Comparison of ENCODE assay signal across 33 cellular contexts in the genomic region with DNA sequence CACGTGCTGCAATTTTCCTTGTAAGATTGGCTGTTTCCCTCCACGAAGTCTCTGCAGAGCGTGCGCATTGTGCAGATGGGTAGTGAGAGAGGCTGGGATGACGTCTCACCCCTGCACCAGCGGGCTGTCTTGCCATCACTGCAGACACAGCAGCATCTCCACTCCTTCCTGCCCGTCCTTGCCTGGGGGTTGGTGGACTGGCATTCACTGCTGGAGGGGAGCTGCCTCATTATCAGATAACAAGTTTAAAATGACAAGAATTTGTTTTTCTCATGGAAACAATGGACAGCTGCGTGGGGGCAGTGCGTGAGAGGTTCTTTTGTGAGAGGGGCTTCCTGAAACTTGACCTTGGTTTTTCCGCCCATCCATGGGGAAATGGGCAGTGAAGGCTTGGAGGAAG. TPM values are rescaled to one million over a fixed set of nuclear protein-coding genes. Genes with fewer than 3 reads are reported as not detected.
A peak's percentile ranks its signal among the peaks of the same experiment; 100 is the strongest.
DNase-seq lines count a peak whose midpoint lies in the region; ATAC-seq, FAIRE-seq and TF ChIP-seq lines count a peak whose summit lies in the region.
"Had no signal": no experiment of that assay in that cellular context is flagged by ENCODE, and none has a peak within 500 bp of the region (broad histone marks: within the 10 kb centered on the region; RNA-seq: fewer than 3 reads in every experiment).

No MANE protein-coding gene starts in this region.

- TF ChIP-seq CTCF in H1 (IDR thresholded peaks at IDR 0.05; ENCODE audit: control extremely low read depth in 1 of 3, insufficient read depth in 1 of 3, low read depth in 1 of 3, low read length in 3 of 3) (no peak), mesothelial cell of epicardium (IDR thresholded peaks at IDR 0.05; ENCODE audit: unreplicated experiment) (no peak), GM10248 (IDR thresholded peaks at IDR 0.05; ENCODE audit: control extremely low read depth, extremely low read depth, low read depth, missing control alignments) (no peak)

- peak overlapping the region; percentile 82 for H4K5ac ChIP-seq in H1 (ENCODE audit: insufficient read length, low read depth, low read length)

- H4K8ac ChIP-seq in H1 (ENCODE audit: extremely low read depth, insufficient read depth, low read length): peak overlapping the region; percentile 51

- TF ChIP-seq RAD21 in H1 (IDR thresholded peaks at IDR 0.05 in 1 of 2, conservative IDR thresholded peaks at IDR 0.05 in 1 of 2; ENCODE audit: low read depth in 2 of 2, low read length in 2 of 2): no peak

- no peak overlapping the region for H3K9ac ChIP-seq in H1 (replicated peaks in 1 of 4; ENCODE audit: extremely low read depth in 1 of 4, low read depth in 3 of 4, low read length in 3 of 4)

- H3K79me2 ChIP-seq in H1 (ENCODE audit: control insufficient read depth in 1 of 2, insufficient read depth in 2 of 2, low read length in 2 of 2): no peaks in the 10 kb centered on the region

- no peak overlapping the region for H3K14ac ChIP-seq in H1 (ENCODE audit: insufficient read length)

- peaks cover 6 to 32% (median 23%) of the 10 kb centered on the region in 4 experiments for H3K4me1 ChIP-seq in H1 (replicated peaks in 1 of 4; ENCODE audit: control insufficient read depth in 3 of 4, insufficient read depth in 4 of 4, low read length in 3 of 4)
- H3K4me1 ChIP-seq: psoas muscle had no signal

- no peaks in the 10 kb centered on the region for H4K20me1 ChIP-seq in H1 (replicated peaks in 1 of 2; ENCODE audit: control insufficient read depth in 1 of 2, insufficient read depth in 2 of 2, low read length in 2 of 2)

- H2AFZ ChIP-seq in H1 (ENCODE audit: low read length): no peak overlapping the region

- H3K56ac ChIP-seq in H1 (replicated peaks; ENCODE audit: insufficient read length, low read depth, low read length): no peak overlapping the region

- TF ChIP-seq EP300 in H1 (IDR thresholded peaks at IDR 0.05; ENCODE audit: borderline replicate concordance in 1 of 2, low read depth in 2 of 2, low read length in 2 of 2): no peak

- peaks cover 46% of the 10 kb centered on the region for H3K4me1 Mint-ChIP-seq in mesothelial cell of epicardium
- no peaks in the 10 kb centered on the region for H3K4me1 Mint-ChIP-seq in activated CD4-positive, alpha-beta T cell treated with anti-CD3 and anti-CD28 coated beads, Interleukin-2, amount 10 ng/mL, durations not matched to agents 24 days and 14 days

- peak overlapping the region; percentile 19; the same call in 1 of the 2 replicates for H2BK5ac ChIP-seq in H1 (ENCODE audit: low read depth, low read length)

- H2BK15ac ChIP-seq in H1 (ENCODE audit: low read length): no peak overlapping the region

- H2BK120ac ChIP-seq in H1 (replicated peaks; ENCODE audit: low read depth, low read length): peak overlapping the region; percentile 69

- H3K4me3 ChIP-seq in H1 (ENCODE audit: extremely low read depth in 1 of 4, insufficient read depth in 2 of 4, low read depth in 3 of 4, low read length in 4 of 4): no peak overlapping the region
- H3K4me3 ChIP-seq: body of pancreas, psoas muscle had no signal

- FAIRE-seq in H1 (lab: Jason Lieb, UNC): no peak
- peak; percentile 73 for FAIRE-seq in urothelium cell line (lab: Jason Lieb, UNC)
- FAIRE-seq: A204.1, GM18507, small intestine had no signal

- peak overlapping the region; percentile 2 for H2AK5ac ChIP-seq in H1 (ENCODE audit: low read depth, low read length)

- no peaks in the 10 kb centered on the region for H3K23me2 ChIP-seq in H1 (ENCODE audit: low read depth, low read length)

- H3K18ac ChIP-seq in H1 (ENCODE audit: extremely low read depth, low read length): peak overlapping the region; percentile 94

- TF ChIP-seq POLR2A in H1 (IDR thresholded peaks at IDR 0.05; ENCODE audit: control extremely low read depth in 1 of 2, low read depth in 2 of 2, low read length in 2 of 2): no peak

- H3K36me3 ChIP-seq in H1 (ENCODE audit: control insufficient read depth in 2 of 4, insufficient read depth in 4 of 4, low read length in 3 of 4): no peaks in the 10 kb centered on the region

- 70% methylated on average over 10 of the region's 10 CpGs; no CpG with 5 or more reads in 1 of the 2 experiments for WGBS in H1 (ENCODE audit: extremely low coverage in 1 of 2, insufficient coverage in 1 of 2, insufficient read length in 1 of 2, insufficient replicate concordance in 2 of 2, low coverage in 1 of 2, low lambda C conversion rate in 2 of 2, missing lambda C conversion rate in 1 of 2), 2 experiments

- H3K36me3 Mint-ChIP-seq in mesothelial cell of epicardium: no peaks in the 10 kb centered on the region
- H3K36me3 Mint-ChIP-seq in activated CD4-positive, alpha-beta T cell treated with anti-CD3 and anti-CD28 coated beads, Interleukin-2, amount 10 ng/mL, durations not matched to agents 24 days and 14 days (ENCODE audit: low read depth): no peaks in the 10 kb centered on the region
- H3K36me3 Mint-ChIP-seq: activated CD4-positive, alpha-beta memory T cell treated with anti-CD3 and anti-CD28 coated beads for 36 hours; CD8-positive, alpha-beta T cell had no signal

- H3K27ac Mint-ChIP-seq in mesothelial cell of epicardium: peak overlapping the region; percentile 97
- no peak overlapping the region for H3K27ac Mint-ChIP-seq in activated CD4-positive, alpha-beta T cell treated with anti-CD3 and anti-CD28 coated beads, Interleukin-2, amount 10 ng/mL, durations not matched to agents 24 days and 14 days
- H3K27ac Mint-ChIP-seq: activated CD4-positive, alpha-beta memory T cell treated with anti-CD3 and anti-CD28 coated beads for 36 hours; CD8-positive, alpha-beta T cell had no signal

- no peaks in the 10 kb centered on the region for H3K9me3 Mint-ChIP-seq in mesothelial cell of epicardium
- no peaks in the 10 kb centered on the region for H3K9me3 Mint-ChIP-seq in activated CD4-positive, alpha-beta T cell treated with anti-CD3 and anti-CD28 coated beads, Interleukin-2, amount 10 ng/mL, durations not matched to agents 24 days and 14 days
- H3K9me3 Mint-ChIP-seq: activated CD4-positive, alpha-beta memory T cell treated with anti-CD3 and anti-CD28 coated beads for 36 hours; CD8-positive, alpha-beta T cell; neural crest cell had no signal

- H3K4ac ChIP-seq in H1 (replicated peaks; ENCODE audit: insufficient read length, low read depth, low read length): peak overlapping the region; percentile 46

- no peaks in the 10 kb centered on the region; a peak in 1 of 7 replicates for H3K27me3 ChIP-seq in H1 (replicated peaks in 1 of 4; ENCODE audit: control insufficient read depth in 3 of 4, extremely low read depth in 1 of 4, insufficient read depth in 3 of 4, low read length in 3 of 4)
- H3K27me3 ChIP-seq: body of pancreas had no signal

- H2BK12ac ChIP-seq in H1 (ENCODE audit: low read depth, low read length): peak overlapping the region; percentile 98

- no peak overlapping the region for H3K4me3 Mint-ChIP-seq in mesothelial cell of epicardium
- H3K4me3 Mint-ChIP-seq in activated CD4-positive, alpha-beta T cell treated with anti-CD3 and anti-CD28 coated beads, Interleukin-2, amount 10 ng/mL, durations not matched to agents 24 days and 14 days: no peak overlapping the region
- H3K4me3 Mint-ChIP-seq: activated CD4-positive, alpha-beta memory T cell treated with anti-CD3 and anti-CD28 coated beads for 36 hours; CD8-positive, alpha-beta T cell; neural crest cell had no signal

- POLR2A ChIA-PET in H1 (lab: Charles Lee; ENCODE audit: partially characterized antibody): interaction anchor here (1.2 to 2.7 kb wide), 3 partner anchors 15 to 44 kb away, joined by 3 to 12 read pairs (median 4); no protein-coding TSS in a partner anchor
- POLR2A ChIA-PET in GM10248 (lab: Yijun Ruan, JAX): no interaction called here

- no peaks in the 10 kb centered on the region for H3K27me3 Mint-ChIP-seq in mesothelial cell of epicardium (ENCODE audit: low read depth)
- no peaks in the 10 kb centered on the region for H3K27me3 Mint-ChIP-seq in activated CD4-positive, alpha-beta T cell treated with anti-CD3 and anti-CD28 coated beads, Interleukin-2, amount 10 ng/mL, durations not matched to agents 24 days and 14 days
- H3K27me3 Mint-ChIP-seq: activated CD4-positive, alpha-beta memory T cell treated with anti-CD3 and anti-CD28 coated beads for 36 hours had no signal

- no peak overlapping the region for H3K23ac ChIP-seq in H1 (ENCODE audit: insufficient read length)

- intact Hi-C loops in cardiac septum (cut with DNase I) (loop anchor here (5.0 kb wide), 1 partner anchor 868 kb away; no protein-coding TSS in a partner anchor), left ventricle myocardium superior (cut with micrococcal nuclease) (no loop called here)
- intact Hi-C loops in activated CD4-positive, alpha-beta T cell treated with anti-CD3 and anti-CD28 coated beads, Interleukin-2, amount 10 ng/mL, durations not matched to agents 24 days and 14 days (cut with micrococcal nuclease): no loop called here

- no peaks in the 10 kb centered on the region for H3K79me1 ChIP-seq in H1 (ENCODE audit: low read depth, low read length)

- CTCF ChIA-PET in H1 (lab: Charles Lee; ENCODE audit: partially characterized antibody) (interaction anchor here (1.0 to 2.1 kb wide), 6 partner anchors 15 to 95 kb away, joined by 3 to 8 read pairs (median 4); no protein-coding TSS in a partner anchor), GM10248 (lab: Yijun Ruan, JAX) (no interaction called here)

- no peak overlapping the region for H3K27ac ChIP-seq in H1 (ENCODE audit: low read depth, low read length)
- H3K27ac ChIP-seq: body of pancreas, psoas muscle had no signal

- ATAC-seq in left ventricle myocardium superior (no peak), GM18502 (IDR thresholded peaks at IDR 0.05; ENCODE audit: poor library complexity, unreplicated experiment) (no peak)
- ATAC-seq: body of pancreas; CD8-positive, alpha-beta T cell; esophagus mucosa; left lobe of liver; psoas muscle; Right ventricle myocardium inferior had no signal

- peak overlapping the region; percentile 69 for H4K91ac ChIP-seq in H1 (replicated peaks; ENCODE audit: insufficient read length, low read length)

- DNase-seq in cardiac septum (ENCODE audit: low spot score) (peak; percentile 62), left ventricle myocardium superior (no peak), H1 (ENCODE audit: low read depth in 1 of 2, low spot score in 2 of 2) (peak in 1 of 2 experiments; percentile 17), mesothelial cell of epicardium (ENCODE audit: low spot score in 2 of 2, unreplicated experiment in 2 of 2) (no peak), urothelium cell line (ENCODE audit: low spot score) (no peak), GM10248 (ENCODE audit: extremely low spot score) (no peak)
- no peak for DNase-seq in activated CD4-positive, alpha-beta T cell treated with anti-CD3 and anti-CD28 coated beads, Interleukin-2, amount 10 ng/mL, durations not matched to agents 24 days and 14 days
- DNase-seq: activated CD4-positive, alpha-beta memory T cell treated with anti-CD3 and anti-CD28 coated beads for 36 hours; activated CD8-positive, alpha-beta memory T cell treated with anti-CD3 and anti-CD28 coated beads, Interleukin-2, amount 50 U/mL, for 48 hours; activated gamma-delta T cell; body of pancreas; CD8-positive, alpha-beta T cell; DMS153; effector CD8-positive, alpha-beta T cell; foreskin melanocyte; GDM1; GOT3; NCI-H1092 treated with DMSO at 0.1 percent for 48 hours; NCI-H2029 treated with DMSO at 0.1 percent for 48 hours; NCI-H226; NCI-H82; small intestine; stimulated activated CD4-positive, alpha-beta T cell treated with anti-CD3 and anti-CD28 coated beads, Interleukin-1b, Interleukin-23, amount 100 ng/mL, for 48 hours; SW 1271; T1000 had no signal

- H3K9me3 ChIP-seq in H1 (ENCODE audit: insufficient read depth in 2 of 2, low read depth in 1 of 2, low read length in 1 of 2): no peaks in the 10 kb centered on the region
- H3K9me3 ChIP-seq: body of pancreas, psoas muscle had no signal

- H2BK20ac ChIP-seq in H1 (ENCODE audit: low read length): peak overlapping the region; percentile 82

- no peak overlapping the region for H3K4me2 ChIP-seq in H1 (ENCODE audit: insufficient read depth in 1 of 2, low read depth in 2 of 2, low read length in 2 of 2)

RNA-seq across cellular contexts. Expression of a gene that starts 45.3 kb away (rescaled TPM):
- total RNA-seq in cardiac septum: 14.4 TPM
- 35.2 TPM for total RNA-seq in left ventricle myocardium superior
- 72.8 and 74.6 TPM in 2 replicates for total RNA-seq in H1 (2021; fragmentation: NEBNext Ultra II Directional; extraction: Animal tissue kit (Norgen Biotek cat#: 25700))
- 37.4 and 61.3 TPM in 2 replicates for polyA plus RNA-seq in H1 (2011; rRNA removed)
- polyA plus RNA-seq in H1 (2011; cell fraction: cytosol; rRNA removed): 37.9 TPM
- 51.0 TPM for polyA plus RNA-seq in H1 (2011; cell fraction: nucleus; rRNA removed)
- 44.2 to 60.1 TPM (median 56.3 TPM) in 4 replicates for polyA plus RNA-seq in H1 (2012, experiment 1 of 2)
- 57.3 TPM for polyA plus RNA-seq in H1 (2012, experiment 2 of 2)
- polyA plus RNA-seq in H1 (2013, experiment 1 of 2): 41.0 TPM
- polyA plus RNA-seq in H1 (2013, experiment 2 of 2): 45.1 TPM
- 26.9 and 34.9 TPM in 2 replicates for polyA minus RNA-seq in H1 (2011; rRNA and poly(A)+ RNA removed)
- polyA minus RNA-seq in H1 (2011; cell fraction: cytosol; rRNA and poly(A)+ RNA removed): 49.1 TPM
- 74.6 TPM for polyA minus RNA-seq in H1 (2011; cell fraction: nucleus; rRNA and poly(A)+ RNA removed)
- 139 to 141 TPM (median 141 TPM) in 3 replicates for total RNA-seq in mesothelial cell of epicardium
- total RNA-seq in activated CD4-positive, alpha-beta T cell treated with anti-CD3 and anti-CD28 coated beads, Interleukin-2, amount 10 ng/mL, durations not matched to agents 24 days and 14 days: 20.1 and 22.0 TPM in 2 replicates
